ENCODE assay signal across 1 cellular context in the genomic region with DNA sequence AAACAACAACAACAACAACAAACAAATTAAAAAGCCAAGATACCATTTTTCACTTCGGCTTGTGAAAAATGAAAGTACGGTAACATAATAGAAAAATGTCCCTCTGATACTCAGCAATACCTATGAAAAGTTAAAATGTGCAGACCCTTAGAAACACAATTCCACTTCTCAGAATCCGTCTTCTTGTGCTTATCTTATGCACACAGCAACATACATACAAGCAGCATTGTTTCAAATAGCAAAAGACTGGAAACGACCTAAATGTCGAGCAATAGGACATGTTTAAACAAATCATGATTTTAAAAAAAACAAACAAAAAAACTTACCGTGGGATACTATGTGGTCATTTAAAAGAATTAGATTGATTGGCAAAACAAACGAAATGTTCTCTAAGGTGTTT.
A peak's percentile ranks its signal among the peaks of the same experiment; 100 is the strongest.
TF ChIP-seq lines count a peak whose summit lies in the region.

No MANE protein-coding gene starts in this region.

TF ChIP-seq in K562, 482 proteins besides CTCF, POLR2A, EP300 and RAD21 (continued from another document):
- TF ChIP-seq, protein P1, sequence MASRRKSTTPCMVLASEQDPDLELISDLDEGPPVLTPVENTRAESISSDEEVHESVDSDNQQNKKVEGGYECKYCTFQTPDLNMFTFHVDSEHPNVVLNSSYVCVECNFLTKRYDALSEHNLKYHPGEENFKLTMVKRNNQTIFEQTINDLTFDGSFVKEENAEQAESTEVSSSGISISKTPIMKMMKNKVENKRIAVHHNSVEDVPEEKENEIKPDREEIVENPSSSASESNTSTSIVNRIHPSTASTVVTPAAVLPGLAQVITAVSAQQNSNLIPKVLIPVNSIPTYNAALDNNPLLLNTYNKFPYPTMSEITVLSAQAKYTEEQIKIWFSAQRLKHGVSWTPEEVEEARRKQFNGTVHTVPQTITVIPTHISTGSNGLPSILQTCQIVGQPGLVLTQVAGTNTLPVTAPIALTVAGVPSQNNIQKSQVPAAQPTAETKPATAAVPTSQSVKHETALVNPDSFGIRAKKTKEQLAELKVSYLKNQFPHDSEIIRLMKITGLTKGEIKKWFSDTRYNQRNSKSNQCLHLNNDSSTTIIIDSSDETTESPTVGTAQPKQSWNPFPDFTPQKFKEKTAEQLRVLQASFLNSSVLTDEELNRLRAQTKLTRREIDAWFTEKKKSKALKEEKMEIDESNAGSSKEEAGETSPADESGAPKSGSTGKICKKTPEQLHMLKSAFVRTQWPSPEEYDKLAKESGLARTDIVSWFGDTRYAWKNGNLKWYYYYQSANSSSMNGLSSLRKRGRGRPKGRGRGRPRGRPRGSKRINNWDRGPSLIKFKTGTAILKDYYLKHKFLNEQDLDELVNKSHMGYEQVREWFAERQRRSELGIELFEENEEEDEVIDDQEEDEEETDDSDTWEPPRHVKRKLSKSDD (conservative IDR thresholded peaks at IDR 0.05; ENCODE audit: low read length): no peak
- TF ChIP-seq WHSC1 (IDR thresholded peaks at IDR 0.05; ENCODE audit: low read length) (no peak), PRMT5 (CRISPR knock-in tag; IDR thresholded peaks at IDR 0.05) (no peak), RBM15 (IDR thresholded peaks at IDR 0.05; ENCODE audit: insufficient read depth, low read length) (no peak), FUS (optimal IDR thresholded peaks at IDR 0.05; ENCODE audit: low read depth, low read length) (no peak), HNRNPLL (IDR thresholded peaks at IDR 0.05; ENCODE audit: low read depth, low read length, poor library complexity, severe bottlenecking) (no peak), NCOA4 (IDR thresholded peaks at IDR 0.05; ENCODE audit: partially characterized antibody) (no peak), ARID1B (IDR thresholded peaks at IDR 0.05) (peak; percentile 82), MAFF (IDR thresholded peaks at IDR 0.05; ENCODE audit: low read length) (no peak), GABPB2 (CRISPR knock-in tag; conservative IDR thresholded peaks at IDR 0.05) (no peak), SOX6 (IDR thresholded peaks at IDR 0.05) (peak; percentile 74), ZNF76 (CRISPR knock-in tag; IDR thresholded peaks at IDR 0.05; ENCODE audit: borderline replicate concordance) (no peak)
- TF ChIP-seq, protein P2, sequence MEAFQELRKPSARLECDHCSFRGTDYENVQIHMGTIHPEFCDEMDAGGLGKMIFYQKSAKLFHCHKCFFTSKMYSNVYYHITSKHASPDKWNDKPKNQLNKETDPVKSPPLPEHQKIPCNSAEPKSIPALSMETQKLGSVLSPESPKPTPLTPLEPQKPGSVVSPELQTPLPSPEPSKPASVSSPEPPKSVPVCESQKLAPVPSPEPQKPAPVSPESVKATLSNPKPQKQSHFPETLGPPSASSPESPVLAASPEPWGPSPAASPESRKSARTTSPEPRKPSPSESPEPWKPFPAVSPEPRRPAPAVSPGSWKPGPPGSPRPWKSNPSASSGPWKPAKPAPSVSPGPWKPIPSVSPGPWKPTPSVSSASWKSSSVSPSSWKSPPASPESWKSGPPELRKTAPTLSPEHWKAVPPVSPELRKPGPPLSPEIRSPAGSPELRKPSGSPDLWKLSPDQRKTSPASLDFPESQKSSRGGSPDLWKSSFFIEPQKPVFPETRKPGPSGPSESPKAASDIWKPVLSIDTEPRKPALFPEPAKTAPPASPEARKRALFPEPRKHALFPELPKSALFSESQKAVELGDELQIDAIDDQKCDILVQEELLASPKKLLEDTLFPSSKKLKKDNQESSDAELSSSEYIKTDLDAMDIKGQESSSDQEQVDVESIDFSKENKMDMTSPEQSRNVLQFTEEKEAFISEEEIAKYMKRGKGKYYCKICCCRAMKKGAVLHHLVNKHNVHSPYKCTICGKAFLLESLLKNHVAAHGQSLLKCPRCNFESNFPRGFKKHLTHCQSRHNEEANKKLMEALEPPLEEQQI (IDR thresholded peaks at IDR 0.05): no peak
- TF ChIP-seq, protein P3, sequence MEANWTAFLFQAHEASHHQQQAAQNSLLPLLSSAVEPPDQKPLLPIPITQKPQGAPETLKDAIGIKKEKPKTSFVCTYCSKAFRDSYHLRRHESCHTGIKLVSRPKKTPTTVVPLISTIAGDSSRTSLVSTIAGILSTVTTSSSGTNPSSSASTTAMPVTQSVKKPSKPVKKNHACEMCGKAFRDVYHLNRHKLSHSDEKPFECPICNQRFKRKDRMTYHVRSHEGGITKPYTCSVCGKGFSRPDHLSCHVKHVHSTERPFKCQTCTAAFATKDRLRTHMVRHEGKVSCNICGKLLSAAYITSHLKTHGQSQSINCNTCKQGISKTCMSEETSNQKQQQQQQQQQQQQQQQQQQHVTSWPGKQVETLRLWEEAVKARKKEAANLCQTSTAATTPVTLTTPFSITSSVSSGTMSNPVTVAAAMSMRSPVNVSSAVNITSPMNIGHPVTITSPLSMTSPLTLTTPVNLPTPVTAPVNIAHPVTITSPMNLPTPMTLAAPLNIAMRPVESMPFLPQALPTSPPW (CRISPR knock-in tag; IDR thresholded peaks at IDR 0.05): no peak
- TF ChIP-seq, protein P4, sequence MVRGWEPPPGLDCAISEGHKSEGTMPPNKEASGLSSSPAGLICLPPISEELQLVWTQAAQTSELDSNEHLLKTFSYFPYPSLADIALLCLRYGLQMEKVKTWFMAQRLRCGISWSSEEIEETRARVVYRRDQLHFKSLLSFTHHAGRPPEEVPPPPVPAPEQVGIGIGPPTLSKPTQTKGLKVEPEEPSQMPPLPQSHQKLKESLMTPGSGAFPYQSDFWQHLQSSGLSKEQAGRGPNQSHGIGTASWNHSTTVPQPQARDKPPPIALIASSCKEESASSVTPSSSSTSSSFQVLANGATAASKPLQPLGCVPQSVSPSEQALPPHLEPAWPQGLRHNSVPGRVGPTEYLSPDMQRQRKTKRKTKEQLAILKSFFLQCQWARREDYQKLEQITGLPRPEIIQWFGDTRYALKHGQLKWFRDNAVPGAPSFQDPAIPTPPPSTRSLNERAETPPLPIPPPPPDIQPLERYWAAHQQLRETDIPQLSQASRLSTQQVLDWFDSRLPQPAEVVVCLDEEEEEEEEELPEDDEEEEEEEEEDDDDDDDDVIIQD (CRISPR knock-in tag; IDR thresholded peaks at IDR 0.05): no peak
